In the genomic region with DNA sequence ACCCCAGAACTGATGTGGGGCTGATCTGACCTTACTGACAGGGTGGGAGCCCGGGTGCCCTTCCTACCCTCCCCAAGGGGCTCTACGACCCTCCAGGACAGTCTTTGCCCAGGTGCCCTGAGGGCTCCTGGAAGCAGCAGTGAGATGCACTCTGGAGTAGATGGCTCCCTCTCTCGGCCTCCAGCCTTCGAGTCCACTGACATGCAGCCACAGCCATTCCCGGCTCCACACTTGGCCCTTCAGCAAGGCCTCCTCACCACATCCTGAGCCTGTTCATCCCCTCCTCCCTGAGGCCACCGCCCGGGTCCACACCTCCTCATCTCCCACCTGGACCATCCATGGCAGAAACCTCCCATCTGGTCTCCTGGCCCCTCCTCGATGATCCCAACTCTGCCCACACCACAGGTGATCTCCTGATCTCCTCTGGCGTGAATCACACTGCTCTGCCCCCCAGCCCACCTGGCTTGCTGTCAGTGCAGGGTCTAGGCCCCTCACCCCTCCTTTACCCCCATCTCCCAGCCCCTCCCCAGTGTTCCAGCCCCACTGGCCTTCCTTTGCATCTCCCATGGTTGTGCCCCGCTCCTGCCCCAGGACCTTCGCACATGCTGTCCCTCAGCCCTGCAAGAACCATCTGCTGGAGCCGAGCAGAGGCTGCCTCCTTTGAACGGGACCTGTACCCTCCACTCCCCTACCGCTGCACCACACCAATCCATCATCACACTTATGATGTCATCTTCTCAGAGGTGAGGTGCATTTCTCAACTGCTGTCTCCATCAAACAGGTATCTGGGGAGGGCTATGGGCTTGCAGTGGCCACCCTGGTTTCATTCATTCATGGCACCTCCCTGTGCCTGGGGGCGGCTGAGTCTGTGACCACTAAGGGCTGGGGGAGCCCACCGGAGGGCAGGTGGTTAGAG, we compare ENCODE assay signal across 19 cellular contexts.
DNase-seq lines count a peak whose midpoint lies in the region; ATAC-seq and TF ChIP-seq lines count a peak whose summit lies in the region.
"Had no signal": no experiment of that assay in that cellular context is flagged by ENCODE, and none has a peak within 500 bp of the region (broad histone marks: within the 10 kb centered on the region; RNA-seq: fewer than 3 reads in every experiment).

No MANE protein-coding gene starts in this region.

- H3K27me3 Mint-ChIP-seq in stimulated activated naive CD8-positive, alpha-beta T cell treated with anti-CD3 and anti-CD28 coated beads, Interleukin-15, amount 100 ng/mL, for 72 hours, result peaks cover 8% of the 10 kb centered on the region
- H3K27me3 Mint-ChIP-seq: activated naive CD4-positive, alpha-beta T cell treated with anti-CD3 and anti-CD28 coated beads, Interleukin-2, amount 50 U/mL, for 24 hours had no signal

- H3K27ac Mint-ChIP-seq in stimulated activated naive CD8-positive, alpha-beta T cell treated with anti-CD3 and anti-CD28 coated beads, Interleukin-15, amount 100 ng/mL, for 72 hours, result peak overlapping the region; percentile 7 to 82
- H3K27ac Mint-ChIP-seq: activated naive CD4-positive, alpha-beta T cell treated with anti-CD3 and anti-CD28 coated beads, Interleukin-2, amount 50 U/mL, for 24 hours; type B pancreatic cell had no signal

- H3K9me3 Mint-ChIP-seq in stimulated activated naive CD8-positive, alpha-beta T cell treated with anti-CD3 and anti-CD28 coated beads, Interleukin-15, amount 100 ng/mL, for 72 hours, result peaks cover 8 to 25% of the 10 kb centered on the region in 2 donors
- H3K9me3 Mint-ChIP-seq: activated naive CD4-positive, alpha-beta T cell treated with anti-CD3 and anti-CD28 coated beads, Interleukin-2, amount 50 U/mL, for 24 hours had no signal

- in situ Hi-C loops in GM13976 (cut with MboI; ENCODE audit: low sequenced_read_pairs, unreplicated experiment), result no loop called here

- no peak overlapping the region for H3K4me3 Mint-ChIP-seq in stimulated activated naive CD8-positive, alpha-beta T cell treated with anti-CD3 and anti-CD28 coated beads, Interleukin-15, amount 100 ng/mL, for 72 hours
- H3K4me3 Mint-ChIP-seq: activated naive CD4-positive, alpha-beta T cell treated with anti-CD3 and anti-CD28 coated beads, Interleukin-2, amount 50 U/mL, for 24 hours; type B pancreatic cell had no signal

- no peak for ATAC-seq in stimulated activated naive CD8-positive, alpha-beta T cell treated with anti-CD3 and anti-CD28 coated beads, Interleukin-15, amount 100 ng/mL, for 72 hours
- ATAC-seq in stimulated activated naive CD8-positive, alpha-beta T cell treated with anti-CD3 and anti-CD28 coated beads, Interleukin-15, Interleukin-2, amounts not matched to agents 100 U/mL and 50 U/mL, for 24 hours, result no peak
- ATAC-seq in HG03520 (IDR thresholded peaks at IDR 0.05; ENCODE audit: unreplicated experiment) (no peak), HG03280 (IDR thresholded peaks at IDR 0.05; ENCODE audit: unreplicated experiment) (no peak)

- no peak for TF ChIP-seq CTCF in GM13976 (IDR thresholded peaks at IDR 0.05; ENCODE audit: borderline replicate concordance, control extremely low read depth, extremely low read depth, insufficient read depth, missing control alignments)

- DNase-seq in stimulated activated naive CD8-positive, alpha-beta T cell treated with anti-CD3 and anti-CD28 coated beads, Interleukin-15, amount 100 ng/mL, for 72 hours, result no peak
- no peak for DNase-seq in stimulated activated naive CD8-positive, alpha-beta T cell treated with anti-CD3 and anti-CD28 coated beads, Interleukin-15, Interleukin-2, amounts not matched to agents 100 U/mL and 50 U/mL, for 24 hours
- DNase-seq in UCSD-AML1 (lab: John Stamatoyannopoulos, UW; ENCODE audit: unreplicated experiment) (peak; percentile 40), islet precursor cell (peak; percentile 59), GM13976 (ENCODE audit: low spot score) (no peak)
- DNase-seq: activated CD4-positive, alpha-beta T cell treated with anti-CD3 and anti-CD28 coated beads, Interleukin-2, amount 50 U/mL, for 4 hours; activated T-cell treated with anti-CD3 and anti-CD28 coated beads, Interleukin-2, amount 50 U/mL, for 1 hour; AML-193; EL; GM23248; lower lobe of right lung; NCI-H1436; NCI-H748 treated with DMSO at 0.1 percent for 48 hours; PC-9; stimulated activated CD4-positive, alpha-beta T cell treated with anti-CD3 and anti-CD28 coated beads, Interleukin-2, amount 100 ng/mL, for 48 hours had no signal

- H3K4me1 Mint-ChIP-seq in stimulated activated naive CD8-positive, alpha-beta T cell treated with anti-CD3 and anti-CD28 coated beads, Interleukin-15, amount 100 ng/mL, for 72 hours, result peaks cover 50% of the 10 kb centered on the region

Comparison
In these comparisons a context has a peak if more than half of its experiments do, and no peak if none do; other contexts are left out.
1. DNase-seq: peak in UCSD-AML1 (single experiment) and islet precursor cell (single experiment); none in stimulated activated naive CD8-positive, alpha-beta T cell treated with anti-CD3 and anti-CD28 coated beads, Interleukin-15, amount 100 ng/mL, for 72 hours (0 of 2), stimulated activated naive CD8-positive, alpha-beta T cell treated with anti-CD3 and anti-CD28 coated beads, Interleukin-15, Interleukin-2, amounts not matched to agents 100 U/mL and 50 U/mL, for 24 hours (single experiment) and GM13976 (single experiment).